22 cellular contexts compared by ENCODE assay signal in genomic region chr22:43235445-43236400, GRCh38. TPM values are rescaled to one million over a fixed set of nuclear protein-coding genes. Genes with fewer than 3 reads are reported as not detected.
DNase-seq lines count a peak whose midpoint lies in the region; ATAC-seq and TF ChIP-seq lines count a peak whose summit lies in the region.
"Had no signal": no experiment of that assay in that cellular context is flagged by ENCODE, and none has a peak within 500 bp of the region (broad histone marks: within the 10 kb centered on the region; RNA-seq: fewer than 3 reads in every experiment).

No MANE protein-coding gene starts in this region.

- no peaks in the 10 kb centered on the region for H3K9me3 ChIP-seq in body of pancreas
- no peaks in the 10 kb centered on the region for H3K9me3 ChIP-seq in osteoblast (ENCODE audit: low read depth, low read length)
- H3K9me3 ChIP-seq: Caco-2 had no signal

- no peak overlapping the region for H3K27ac Mint-ChIP-seq in activated naive CD4-positive, alpha-beta T cell treated with anti-CD3 and anti-CD28 coated beads for 36 hours
- H3K27ac Mint-ChIP-seq: GM23338 had no signal

- peak; percentile 6 for ATAC-seq in body of pancreas
- peak; percentile 3 for ATAC-seq in left lobe of liver
- ATAC-seq: GM23338 had no signal

- H2AFZ ChIP-seq in osteoblast (ENCODE audit: low read length) = no peak overlapping the region
- H2AFZ ChIP-seq: GM23338, PC-9 had no signal

- H4K20me1 ChIP-seq in osteoblast (ENCODE audit: insufficient read depth, low read length) = no peaks in the 10 kb centered on the region

- H3K4me3 ChIP-seq in H7 (ENCODE audit: insufficient read depth, low read depth, low read length) (no peak overlapping the region), body of pancreas (no peak overlapping the region), osteoblast (ENCODE audit: insufficient read depth, low read length) (no peak overlapping the region)
- H3K4me3 ChIP-seq: GM23338, PC-9, SK-N-MC had no signal

- H3K4me3 Mint-ChIP-seq in activated naive CD4-positive, alpha-beta T cell treated with anti-CD3 and anti-CD28 coated beads for 36 hours = no peak overlapping the region
- H3K4me3 Mint-ChIP-seq: CD4-positive, alpha-beta memory T cell; GM23338 had no signal

- H3K4me2 ChIP-seq in osteoblast (ENCODE audit: insufficient read depth, low read length) = no peak overlapping the region
- H3K4me2 ChIP-seq: GM23338, PC-9 had no signal

- 67 to 72% methylated on average over 22 of the region's 22 CpGs for WGBS in body of pancreas, 2 donors

- H3K36me3 Mint-ChIP-seq in activated naive CD4-positive, alpha-beta T cell treated with anti-CD3 and anti-CD28 coated beads for 36 hours (ENCODE audit: low read depth) = no peaks in the 10 kb centered on the region
- H3K36me3 Mint-ChIP-seq: CD4-positive, alpha-beta memory T cell had no signal

- no peak for TF ChIP-seq POLR2A in body of pancreas (IDR thresholded peaks at IDR 0.05)

- peak; percentile 66 for DNase-seq in H7
- no peak for DNase-seq in body of pancreas
- peak; percentile 84 for DNase-seq in left lobe of liver (ENCODE audit: low spot score)
- peak; percentile 77 for DNase-seq in osteoblast (ENCODE audit: insufficient read length, low spot score, missing footprints)
- no peak for DNase-seq in A172 (ENCODE audit: low spot score)
- no peak for DNase-seq in NCI-H1105 treated with DMSO at 0.1 percent for 48 hours (lab: John Stamatoyannopoulos, UW)
- DNase-seq in activated naive CD4-positive, alpha-beta T cell treated with anti-CD3 and anti-CD28 coated beads for 36 hours = no peak
- DNase-seq in activated CD4-positive, alpha-beta T cell treated with anti-CD3 and anti-CD28 coated beads, Interleukin-2, amount 50 U/mL, for 48 hours = no peak
- DNase-seq: Caco-2; CD4-positive, alpha-beta memory T cell; HCEC 1CT; KBM-7; MM.1S; NCI-H1048; NCI-H1436; NCI-H187 treated with DMSO at 0.1 percent for 48 hours; NCI-H2107; NCI-H69; PC-9; SHP77 had no signal

- H3K9me3 Mint-ChIP-seq in activated naive CD4-positive, alpha-beta T cell treated with anti-CD3 and anti-CD28 coated beads for 36 hours = no peaks in the 10 kb centered on the region
- H3K9me3 Mint-ChIP-seq: CD4-positive, alpha-beta memory T cell; GM23338 had no signal

- CTCF ChIA-PET in activated naive CD4-positive, alpha-beta T cell treated with anti-CD3 and anti-CD28 coated beads for 36 hours (lab: Charles Lee) = no interaction called here

- H3K27me3 ChIP-seq in H7 (ENCODE audit: control insufficient read depth, insufficient read depth, low read length) (no peaks in the 10 kb centered on the region), body of pancreas (no peaks in the 10 kb centered on the region), osteoblast (ENCODE audit: insufficient read depth, low read length) (peaks cover 12% of the 10 kb centered on the region)

- peaks cover 2% of the 10 kb centered on the region for H3K4me1 Mint-ChIP-seq in activated naive CD4-positive, alpha-beta T cell treated with anti-CD3 and anti-CD28 coated beads for 36 hours (ENCODE audit: low read depth)

- no peaks in the 10 kb centered on the region for H3K27me3 Mint-ChIP-seq in activated naive CD4-positive, alpha-beta T cell treated with anti-CD3 and anti-CD28 coated beads for 36 hours (ENCODE audit: low read depth)

- H3K36me3 ChIP-seq in H7 (replicated peaks; ENCODE audit: control insufficient read depth, insufficient read depth, low read length) (no peaks in the 10 kb centered on the region), body of pancreas (replicated peaks in 1 of 2; ENCODE audit: insufficient read depth in 1 of 2, low read depth in 2 of 2) (no peaks in the 10 kb centered on the region), osteoblast (ENCODE audit: insufficient read depth, low read length) (no peaks in the 10 kb centered on the region)

- H3K27ac ChIP-seq in body of pancreas (no peak overlapping the region), osteoblast (ENCODE audit: low read depth, low read length) (no peak overlapping the region)
- H3K27ac ChIP-seq: PC-9, SK-N-MC had no signal

- TF ChIP-seq CTCF in body of pancreas (IDR thresholded peaks at IDR 0.05) (no peak), osteoblast (IDR thresholded peaks at IDR 0.05; ENCODE audit: extremely low read depth, low read depth, low read length) (no peak)

- H3K79me2 ChIP-seq in osteoblast (ENCODE audit: insufficient read depth, low read length) = no peaks in the 10 kb centered on the region

- H3K4me1 ChIP-seq in body of pancreas (peaks cover 21% of the 10 kb centered on the region), osteoblast (ENCODE audit: insufficient read depth, low read length) (no peaks in the 10 kb centered on the region)

- intact Hi-C loops in body of pancreas (cut with DNase I) = no loop called here
- intact Hi-C loops in activated naive CD4-positive, alpha-beta T cell treated with anti-CD3 and anti-CD28 coated beads for 36 hours (cut with micrococcal nuclease) = no loop called here

RNA-seq across cellular contexts. Expression of gene TTLL12, which starts 48.8 kb away (rescaled TPM):
- total RNA-seq in H7 (2014; rRNA removed; shearing (Covaris generic)) = 90.5 and 100 TPM in 2 replicates
- 10 to 100 TPM; 21.0 to 25.1 TPM for total RNA-seq in body of pancreas
- 26.6 TPM for total RNA-seq in left lobe of liver
- 29.0 and 29.2 TPM in 2 replicates for total RNA-seq in osteoblast
- total RNA-seq in A172 (2014; rRNA removed; shearing (Covaris generic)) = 35.3 and 37.1 TPM in 2 replicates
- total RNA-seq in activated naive CD4-positive, alpha-beta T cell treated with anti-CD3 and anti-CD28 coated beads for 36 hours = 10 to 100 TPM; 63.1 to 64.6 TPM

Comparison
In these comparisons a context has a peak if more than half of its experiments do, and no peak if none do; other contexts are left out.
1. DNase-seq: peak in H7 (single experiment), left lobe of liver (single experiment) and osteoblast (single experiment); none in body of pancreas (0 of 4), A172 (single experiment), NCI-H1105 treated with DMSO at 0.1 percent for 48 hours (single experiment), activated naive CD4-positive, alpha-beta T cell treated with anti-CD3 and anti-CD28 coated beads for 36 hours (single experiment) and activated CD4-positive, alpha-beta T cell treated with anti-CD3 and anti-CD28 coated beads, Interleukin-2, amount 50 U/mL, for 48 hours (0 of 2).